ENCODE assay signal across 8 cellular contexts in genomic region chrX:12894074-12894691, GRCh38. TPM values are rescaled to one million over a fixed set of nuclear protein-coding genes. Genes with fewer than 3 reads are reported as not detected.
DNase-seq lines count a peak whose midpoint lies in the region; ATAC-seq, FAIRE-seq and TF ChIP-seq lines count a peak whose summit lies in the region.

No MANE protein-coding gene starts in this region.

- DNase-seq in 8988T (peak; percentile 27), GM12891 (ENCODE audit: insufficient read length, low spot score) (no peak), RPMI7951 (ENCODE audit: low read depth) (peak; percentile 52), iPS-NIHi11 (ENCODE audit: low spot score) (peak; percentile 19), cerebellar nuclear complex (lab: John Stamatoyannopoulos, UW) (no peak), gastrocnemius medialis (no peak)
- peak; percentile 44 for DNase-seq in activated naive CD8-positive, alpha-beta T cell treated with anti-CD3 and anti-CD28 coated beads, Interleukin-2, amount 10 ng/mL, durations not matched to agents 7 days and 5 days
- peak in 2 of 3 experiments; percentile 2 to 3 for DNase-seq in stimulated activated CD4-positive, alpha-beta T cell treated with anti-CD3 and anti-CD28 coated beads, TNF-alpha, amount 100 ng/mL, for 4 hours (ENCODE audit: low read depth in 3 of 3)

- POLR2A ChIA-PET in activated naive CD8-positive, alpha-beta T cell treated with anti-CD3 and anti-CD28 coated beads, Interleukin-2, amount 10 ng/mL, durations not matched to agents 7 days and 5 days (lab: Charles Lee), result no interaction called here

- no peaks in the 10 kb centered on the region for H3K9me3 Mint-ChIP-seq in activated naive CD8-positive, alpha-beta T cell treated with anti-CD3 and anti-CD28 coated beads, Interleukin-2, amount 10 ng/mL, durations not matched to agents 7 days and 5 days

- no peaks in the 10 kb centered on the region for H3K36me3 Mint-ChIP-seq in activated naive CD8-positive, alpha-beta T cell treated with anti-CD3 and anti-CD28 coated beads, Interleukin-2, amount 10 ng/mL, durations not matched to agents 7 days and 5 days

- ATAC-seq in activated naive CD8-positive, alpha-beta T cell treated with anti-CD3 and anti-CD28 coated beads, Interleukin-2, amount 10 ng/mL, durations not matched to agents 7 days and 5 days (ENCODE audit: low read depth), result peak; percentile 57
- no peak for ATAC-seq in gastrocnemius medialis

- TF ChIP-seq POLR2A in GM12891 (IDR thresholded peaks at IDR 0.05; ENCODE audit: low read depth, low read length) (no peak), gastrocnemius medialis (IDR thresholded peaks at IDR 0.05) (no peak)

- H3K27ac ChIP-seq in gastrocnemius medialis, result no peak overlapping the region

- H3K9me3 ChIP-seq in gastrocnemius medialis, result no peaks in the 10 kb centered on the region

- no peaks in the 10 kb centered on the region for H3K27me3 ChIP-seq in gastrocnemius medialis

- no peak overlapping the region for H3K4me3 ChIP-seq in gastrocnemius medialis

- H3K4me1 Mint-ChIP-seq in activated naive CD8-positive, alpha-beta T cell treated with anti-CD3 and anti-CD28 coated beads, Interleukin-2, amount 10 ng/mL, durations not matched to agents 7 days and 5 days, result peaks cover 32% of the 10 kb centered on the region

- in situ Hi-C loops in gastrocnemius medialis (cut with MboI; ENCODE audit: low sequenced_read_pairs in 4 of 4), result no loop called here

- H3K36me3 ChIP-seq in gastrocnemius medialis, result no peaks in the 10 kb centered on the region

- no peaks in the 10 kb centered on the region for H3K27me3 Mint-ChIP-seq in activated naive CD8-positive, alpha-beta T cell treated with anti-CD3 and anti-CD28 coated beads, Interleukin-2, amount 10 ng/mL, durations not matched to agents 7 days and 5 days

- FAIRE-seq in GM12891 (lab: Jason Lieb, UNC), result peak; percentile 91

- no peak overlapping the region for H3K4me3 Mint-ChIP-seq in activated naive CD8-positive, alpha-beta T cell treated with anti-CD3 and anti-CD28 coated beads, Interleukin-2, amount 10 ng/mL, durations not matched to agents 7 days and 5 days

- no peaks in the 10 kb centered on the region for H3K4me1 ChIP-seq in gastrocnemius medialis

- no peak for TF ChIP-seq CTCF in gastrocnemius medialis (IDR thresholded peaks at IDR 0.05 in 4 of 5, conservative IDR thresholded peaks at IDR 0.05 in 1 of 5)

- no peak overlapping the region for H3K27ac Mint-ChIP-seq in activated naive CD8-positive, alpha-beta T cell treated with anti-CD3 and anti-CD28 coated beads, Interleukin-2, amount 10 ng/mL, durations not matched to agents 7 days and 5 days

- intact Hi-C loops in gastrocnemius medialis (cut with DNase I; ENCODE audit: low total_unique reads), result no loop called here

TF ChIP-seq in GM12891, 5 proteins besides CTCF, POLR2A, EP300 and RAD21:
- no peak for TF ChIP-seq PAX5 (IDR thresholded peaks at IDR 0.05; ENCODE audit: insufficient read depth, low read length, severe bottlenecking)
- TF ChIP-seq POLR2AphosphoS5 (IDR thresholded peaks at IDR 0.05; ENCODE audit: low read depth, low read length), result no peak
- TF ChIP-seq POU2F2 (IDR thresholded peaks at IDR 0.05; ENCODE audit: low read depth, low read length), result no peak
- no peak for TF ChIP-seq SPI1 (IDR thresholded peaks at IDR 0.05; ENCODE audit: low read depth, low read length)
- TF ChIP-seq TAF1 (IDR thresholded peaks at IDR 0.05; ENCODE audit: low read depth, low read length), result no peak

RNA-seq across cellular contexts. Expression of gene TLR8, which starts 12.2 kb away (rescaled TPM):
- not detected for polyA plus RNA-seq in GM12891 (2012; ENCODE audit: low read depth, missing spikeins)
- not detected in 2 replicates for total RNA-seq in RPMI7951 (2014; rRNA removed; shearing (Covaris generic))
- under 1 TPM; 0.11 to 0.17 TPM for total RNA-seq in activated naive CD8-positive, alpha-beta T cell treated with anti-CD3 and anti-CD28 coated beads, Interleukin-2, amount 10 ng/mL, durations not matched to agents 7 days and 5 days
- total RNA-seq in gastrocnemius medialis, result under 1 TPM; 0.42 to 0.97 (median 0.62) TPM

RNA-seq across cellular contexts. Expression of gene TLR7, which starts 27.3 kb away (rescaled TPM):
- 11.8 TPM for polyA plus RNA-seq in GM12891 (2012; ENCODE audit: low read depth, missing spikeins)
- not detected in 2 replicates for total RNA-seq in RPMI7951 (2014; rRNA removed; shearing (Covaris generic))
- under 1 TPM; 0.31 to 0.33 TPM for total RNA-seq in activated naive CD8-positive, alpha-beta T cell treated with anti-CD3 and anti-CD28 coated beads, Interleukin-2, amount 10 ng/mL, durations not matched to agents 7 days and 5 days
- under 1 TPM; 0.05 to 0.23 (median 0.16) TPM for total RNA-seq in gastrocnemius medialis

Comparison
In these comparisons a context has a peak if more than half of its experiments do, and no peak if none do; other contexts are left out.
1. DNase-seq: peak in 8988T (single experiment), RPMI7951 (single experiment), activated naive CD8-positive, alpha-beta T cell treated with anti-CD3 and anti-CD28 coated beads, Interleukin-2, amount 10 ng/mL, durations not matched to agents 7 days and 5 days (single experiment), iPS-NIHi11 (single experiment) and stimulated activated CD4-positive, alpha-beta T cell treated with anti-CD3 and anti-CD28 coated beads, TNF-alpha, amount 100 ng/mL, for 4 hours (2 of 3); none in GM12891 (single experiment), cerebellar nuclear complex (0 of 2) and gastrocnemius medialis (0 of 2).